In the genomic region with DNA sequence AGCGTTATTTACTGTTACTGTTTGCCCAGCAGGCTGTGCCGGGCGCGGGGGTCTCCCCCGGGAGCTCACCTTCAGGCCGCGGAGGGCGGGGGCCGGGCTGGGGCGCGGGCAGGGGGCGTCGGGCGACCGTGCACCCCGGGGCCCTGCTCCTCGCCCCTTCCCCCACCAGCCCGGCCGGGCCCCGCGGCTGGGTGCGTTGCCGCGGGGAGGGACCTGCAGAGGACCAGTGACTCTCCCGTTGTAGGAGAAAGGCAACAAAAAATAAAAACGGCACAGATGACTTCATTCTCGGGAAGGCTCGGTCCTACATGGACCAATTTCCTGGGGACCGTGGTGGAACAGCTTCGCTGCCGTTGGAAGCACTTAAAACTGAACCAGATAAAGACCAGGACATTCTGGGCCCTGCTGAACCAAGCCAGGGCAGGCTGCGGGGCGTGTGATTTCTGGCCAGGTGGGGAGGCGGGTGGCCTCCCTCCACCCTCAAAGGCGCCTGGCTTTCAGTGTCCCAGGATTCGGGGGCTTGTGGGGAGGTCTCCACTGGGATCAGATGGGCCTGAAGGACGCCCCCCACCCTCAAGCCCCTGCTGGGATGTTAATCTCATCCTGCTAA, we compare ENCODE assay signal across 8 cellular contexts. TPM values are rescaled to one million over a fixed set of nuclear protein-coding genes. Genes with fewer than 3 reads are reported as not detected.
DNase-seq lines count a peak whose midpoint lies in the region; ATAC-seq and TF ChIP-seq lines count a peak whose summit lies in the region.

No MANE protein-coding gene starts in this region.

- ATAC-seq in GM21526 (IDR thresholded peaks at IDR 0.05; ENCODE audit: low FRiP score, unreplicated experiment) = no peak
- ATAC-seq in HG02973 (IDR thresholded peaks at IDR 0.05; ENCODE audit: unreplicated experiment) = no peak

- no peak for TF ChIP-seq CTCF in astrocyte of the spinal cord (IDR thresholded peaks at IDR 0.05; ENCODE audit: low read depth, low read length)

- peaks cover 3% of the 10 kb centered on the region for H3K27me3 ChIP-seq in thymus (ENCODE audit: control insufficient read depth, insufficient read depth)

- no peaks in the 10 kb centered on the region for H3K9me3 ChIP-seq in thymus (ENCODE audit: control insufficient read depth)

- in situ Hi-C loops in astrocyte of the spinal cord (cut with HindIII; ENCODE audit: low sequenced_read_pairs) = no loop called here

- 23% methylated on average over 37 of the region's 37 CpGs for WGBS in thymus

- no peaks in the 10 kb centered on the region for H3K36me3 ChIP-seq in thymus (ENCODE audit: control insufficient read depth, insufficient read depth)

- H3K4me3 ChIP-seq in astrocyte of the spinal cord (ENCODE audit: low read depth, low read length) = no peak overlapping the region
- H3K4me3 ChIP-seq in thymus (ENCODE audit: low read length) = peak overlapping the region; percentile 25

- DNase-seq in NCI-H1417 (lab: John Stamatoyannopoulos, UW) (peak; percentile 15 to 70 (median 58)), NCI-H1417 treated with DMSO at 0.1 percent for 48 hours (lab: John Stamatoyannopoulos, UW) (no peak), astrocyte of the spinal cord (ENCODE audit: low read depth, low spot score) (peak; percentile 18), kidney tubule cell (ENCODE audit: low spot score) (peak; percentile 10), HK-2 (ENCODE audit: unreplicated experiment) (no peak)

- no peak overlapping the region for H3K27ac ChIP-seq in thymus (ENCODE audit: low read depth)

- peaks cover 22% of the 10 kb centered on the region for H3K4me1 ChIP-seq in thymus (ENCODE audit: control insufficient read depth, insufficient read depth, low read length)

RNA-seq across cellular contexts. Expression of gene IGLL1, which starts 57.3 kb away (rescaled TPM):
- 3.5 TPM for polyA plus RNA-seq in thymus

Comparison
In these comparisons a context has a peak if more than half of its experiments do, and no peak if none do; other contexts are left out.
1. DNase-seq: peak in NCI-H1417 (3 of 3), astrocyte of the spinal cord (single experiment) and kidney tubule cell (single experiment); none in NCI-H1417 treated with DMSO at 0.1 percent for 48 hours (single experiment) and HK-2 (single experiment).